In the genomic region with DNA sequence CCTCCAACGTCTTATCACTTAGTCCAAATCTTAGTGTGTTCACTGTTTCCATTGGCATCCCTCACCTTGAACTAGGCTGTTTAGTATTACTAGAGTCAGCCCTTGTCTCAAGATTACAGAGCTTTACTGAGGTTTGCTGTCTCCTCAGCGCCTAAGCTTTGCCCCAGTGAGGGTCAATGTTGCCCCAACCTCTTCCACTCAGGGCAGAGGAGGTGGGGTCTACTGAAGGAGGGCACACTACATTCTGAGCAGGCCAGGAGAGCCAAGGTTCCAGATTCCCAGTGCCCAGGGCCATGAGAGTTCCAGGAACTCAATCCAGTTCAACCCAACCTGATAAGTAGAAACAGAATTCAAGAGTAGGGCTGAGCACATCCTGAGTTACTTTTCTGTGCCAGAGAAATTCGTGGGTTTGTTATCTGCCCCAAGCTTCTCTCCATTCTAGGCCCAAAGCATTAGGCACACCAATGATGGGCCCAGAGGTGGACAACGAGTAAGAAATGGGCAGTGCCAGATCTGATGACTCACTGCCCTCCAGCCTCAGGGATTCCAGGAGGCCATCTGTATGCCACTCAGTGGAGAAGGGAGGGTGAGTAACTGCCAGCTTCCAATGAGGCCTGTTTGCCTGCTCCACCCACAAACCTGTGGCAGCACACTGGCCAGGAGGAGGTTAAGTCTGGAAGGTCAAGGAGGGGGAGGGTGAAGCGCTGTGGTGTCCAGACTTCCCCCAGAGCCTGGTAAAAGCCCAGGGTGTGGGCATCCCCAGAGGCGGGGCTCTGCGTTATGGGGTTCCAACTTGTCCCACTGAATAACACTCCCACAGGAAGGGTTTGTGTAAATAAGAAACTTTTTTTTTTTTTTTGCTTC, we compare ENCODE assay signal across 1 cellular context.
TF ChIP-seq lines count a peak whose summit lies in the region.

No MANE protein-coding gene starts in this region.

TF ChIP-seq in SK-N-SH, 30 proteins besides CTCF, POLR2A, EP300 and RAD21 (continued from another document):
- TF ChIP-seq ZBTB33 (IDR thresholded peaks at IDR 0.05; ENCODE audit: borderline replicate concordance, low read depth), result no peak
- no peak for TF ChIP-seq MEF2A (IDR thresholded peaks at IDR 0.05; ENCODE audit: borderline replicate concordance, low read depth)
- TF ChIP-seq TEAD4 (IDR thresholded peaks at IDR 0.05; ENCODE audit: borderline replicate concordance, insufficient read depth), result peak; percentile 65; the same call in 1 of the 2 replicates
- TF ChIP-seq FOXM1 (IDR thresholded peaks at IDR 0.05; ENCODE audit: low read depth), result no peak
- TF ChIP-seq CHD2 (IDR thresholded peaks at IDR 0.05; ENCODE audit: low read length, partially characterized antibody), result peak; percentile 15
- TF ChIP-seq SMC3 (IDR thresholded peaks at IDR 0.05; ENCODE audit: low read depth, low read length), result no peak
- no peak for TF ChIP-seq ELF1 (IDR thresholded peaks at IDR 0.05)
- peak; percentile 14; the same call in 1 of the 2 replicates for TF ChIP-seq MAX (IDR thresholded peaks at IDR 0.05; ENCODE audit: low read depth)
- 0 out of 2 replicates have a peak, but pooled peaks have one; percentile 10 for TF ChIP-seq TAF1 (IDR thresholded peaks at IDR 0.05; ENCODE audit: borderline replicate concordance, low read depth, low read length)
- TF ChIP-seq RCOR1 (IDR thresholded peaks at IDR 0.05; ENCODE audit: low read length), result peak; percentile 39; the same call in 1 of the 2 replicates
- TF ChIP-seq MXI1 (IDR thresholded peaks at IDR 0.05; ENCODE audit: low read depth, low read length), result no peak
- TF ChIP-seq GATA2 (CRISPR knock-in tag; IDR thresholded peaks at IDR 0.05), result peak; percentile 44; the same call in 1 of the 2 replicates
- TF ChIP-seq, protein P1, sequence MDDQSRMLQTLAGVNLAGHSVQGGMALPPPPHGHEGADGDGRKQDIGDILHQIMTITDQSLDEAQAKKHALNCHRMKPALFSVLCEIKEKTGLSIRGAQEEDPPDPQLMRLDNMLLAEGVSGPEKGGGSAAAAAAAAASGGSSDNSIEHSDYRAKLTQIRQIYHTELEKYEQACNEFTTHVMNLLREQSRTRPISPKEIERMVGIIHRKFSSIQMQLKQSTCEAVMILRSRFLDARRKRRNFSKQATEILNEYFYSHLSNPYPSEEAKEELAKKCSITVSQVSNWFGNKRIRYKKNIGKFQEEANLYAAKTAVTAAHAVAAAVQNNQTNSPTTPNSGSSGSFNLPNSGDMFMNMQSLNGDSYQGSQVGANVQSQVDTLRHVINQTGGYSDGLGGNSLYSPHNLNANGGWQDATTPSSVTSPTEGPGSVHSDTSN (IDR thresholded peaks at IDR 0.05), result peak; percentile 97
- TF ChIP-seq FOSL2 (IDR thresholded peaks at IDR 0.05; ENCODE audit: borderline replicate concordance, low read depth), result peak; percentile 83; the same call in 1 of the 2 replicates
- TF ChIP-seq POLR2AphosphoS5 (IDR thresholded peaks at IDR 0.05; ENCODE audit: low read depth, low read length), result peak; percentile 50; the same call in 1 of the 2 replicates
- TF ChIP-seq, protein P2, sequence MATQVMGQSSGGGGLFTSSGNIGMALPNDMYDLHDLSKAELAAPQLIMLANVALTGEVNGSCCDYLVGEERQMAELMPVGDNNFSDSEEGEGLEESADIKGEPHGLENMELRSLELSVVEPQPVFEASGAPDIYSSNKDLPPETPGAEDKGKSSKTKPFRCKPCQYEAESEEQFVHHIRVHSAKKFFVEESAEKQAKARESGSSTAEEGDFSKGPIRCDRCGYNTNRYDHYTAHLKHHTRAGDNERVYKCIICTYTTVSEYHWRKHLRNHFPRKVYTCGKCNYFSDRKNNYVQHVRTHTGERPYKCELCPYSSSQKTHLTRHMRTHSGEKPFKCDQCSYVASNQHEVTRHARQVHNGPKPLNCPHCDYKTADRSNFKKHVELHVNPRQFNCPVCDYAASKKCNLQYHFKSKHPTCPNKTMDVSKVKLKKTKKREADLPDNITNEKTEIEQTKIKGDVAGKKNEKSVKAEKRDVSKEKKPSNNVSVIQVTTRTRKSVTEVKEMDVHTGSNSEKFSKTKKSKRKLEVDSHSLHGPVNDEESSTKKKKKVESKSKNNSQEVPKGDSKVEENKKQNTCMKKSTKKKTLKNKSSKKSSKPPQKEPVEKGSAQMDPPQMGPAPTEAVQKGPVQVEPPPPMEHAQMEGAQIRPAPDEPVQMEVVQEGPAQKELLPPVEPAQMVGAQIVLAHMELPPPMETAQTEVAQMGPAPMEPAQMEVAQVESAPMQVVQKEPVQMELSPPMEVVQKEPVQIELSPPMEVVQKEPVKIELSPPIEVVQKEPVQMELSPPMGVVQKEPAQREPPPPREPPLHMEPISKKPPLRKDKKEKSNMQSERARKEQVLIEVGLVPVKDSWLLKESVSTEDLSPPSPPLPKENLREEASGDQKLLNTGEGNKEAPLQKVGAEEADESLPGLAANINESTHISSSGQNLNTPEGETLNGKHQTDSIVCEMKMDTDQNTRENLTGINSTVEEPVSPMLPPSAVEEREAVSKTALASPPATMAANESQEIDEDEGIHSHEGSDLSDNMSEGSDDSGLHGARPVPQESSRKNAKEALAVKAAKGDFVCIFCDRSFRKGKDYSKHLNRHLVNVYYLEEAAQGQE (IDR thresholded peaks at IDR 0.05; ENCODE audit: low read depth, low read length), result no peak
- TF ChIP-seq FOXJ3 (CRISPR knock-in tag; IDR thresholded peaks at IDR 0.05), result peak; percentile 39; the same call in 1 of the 2 replicates
- TF ChIP-seq TCF12 (IDR thresholded peaks at IDR 0.05), result peak; percentile 71; the same call in 1 of the 2 replicates
- no peak for TF ChIP-seq NRF1 (IDR thresholded peaks at IDR 0.05; ENCODE audit: low read depth, low read length)
- TF ChIP-seq YY1 (IDR thresholded peaks at IDR 0.05; ENCODE audit: low read depth), result no peak
- no peak for TF ChIP-seq RFX5 (IDR thresholded peaks at IDR 0.05; ENCODE audit: low read length)
- no peak for TF ChIP-seq GABPA (IDR thresholded peaks at IDR 0.05; ENCODE audit: low read depth)
- TF ChIP-seq, protein P3, sequence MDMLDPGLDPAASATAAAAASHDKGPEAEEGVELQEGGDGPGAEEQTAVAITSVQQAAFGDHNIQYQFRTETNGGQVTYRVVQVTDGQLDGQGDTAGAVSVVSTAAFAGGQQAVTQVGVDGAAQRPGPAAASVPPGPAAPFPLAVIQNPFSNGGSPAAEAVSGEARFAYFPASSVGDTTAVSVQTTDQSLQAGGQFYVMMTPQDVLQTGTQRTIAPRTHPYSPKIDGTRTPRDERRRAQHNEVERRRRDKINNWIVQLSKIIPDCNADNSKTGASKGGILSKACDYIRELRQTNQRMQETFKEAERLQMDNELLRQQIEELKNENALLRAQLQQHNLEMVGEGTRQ (IDR thresholded peaks at IDR 0.05; ENCODE audit: borderline replicate concordance, low read depth, low read length), result no peak
- TF ChIP-seq, protein P4, sequence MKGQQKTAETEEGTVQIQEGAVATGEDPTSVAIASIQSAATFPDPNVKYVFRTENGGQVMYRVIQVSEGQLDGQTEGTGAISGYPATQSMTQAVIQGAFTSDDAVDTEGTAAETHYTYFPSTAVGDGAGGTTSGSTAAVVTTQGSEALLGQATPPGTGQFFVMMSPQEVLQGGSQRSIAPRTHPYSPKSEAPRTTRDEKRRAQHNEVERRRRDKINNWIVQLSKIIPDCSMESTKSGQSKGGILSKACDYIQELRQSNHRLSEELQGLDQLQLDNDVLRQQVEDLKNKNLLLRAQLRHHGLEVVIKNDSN (IDR thresholded peaks at IDR 0.05; ENCODE audit: borderline replicate concordance, low read depth), result no peak
- 0 out of 2 replicates have a peak, but pooled peaks have one; percentile 41 for TF ChIP-seq NFIC (IDR thresholded peaks at IDR 0.05; ENCODE audit: borderline replicate concordance)
